In genomic region chr2:229768235-229768634, GRCh38 we compare ENCODE assay signal across 29 cellular contexts. TPM values are rescaled to one million over a fixed set of nuclear protein-coding genes. Genes with fewer than 3 reads are reported as not detected.
"Had no signal": no experiment of that assay in that cellular context is flagged by ENCODE, and none has a peak within 500 bp of the region (broad histone marks: within the 10 kb centered on the region; RNA-seq: fewer than 3 reads in every experiment).

No MANE protein-coding gene starts in this region.

- H3K9me3 Mint-ChIP-seq: activated B cell treated with CpG ODN at 0.5 μM for 24 hours; activated CD4-positive, alpha-beta T cell treated with anti-CD3 and anti-CD28 coated beads, Interleukin-2, amount 10 ng/mL, durations not matched to agents 24 days and 14 days; activated naive CD4-positive, alpha-beta T cell treated with anti-CD3 and anti-CD28 coated beads, Interleukin-2, amount 10 ng/mL, durations not matched to agents 7 days and 5 days; activated naive CD8-positive, alpha-beta T cell treated with anti-CD3 and anti-CD28 coated beads for 36 hours; activated T-cell treated with anti-CD3 and anti-CD28 coated beads, Interleukin-2, amount 50 U/mL, for 4 hours; activated T-helper 17 cell treated with anti-CD3 and anti-CD28 coated beads, Interleukin-2, amount 50 U/mL, for 72 hours; central memory CD8-positive, alpha-beta T cell; T-cell had no signal

- DNase-seq: activated B cell treated with CpG ODN at 0.5 μM for 24 hours; activated CD4-positive, alpha-beta T cell treated with anti-CD3 and anti-CD28 coated beads for 1 hour; activated CD4-positive, alpha-beta T cell treated with anti-CD3 and anti-CD28 coated beads, Interleukin-2, amount 10 ng/mL, durations not matched to agents 24 days and 14 days; activated CD4-positive, alpha-beta T cell treated with anti-CD3 and anti-CD28 coated beads, Interleukin-2, amount 50 U/mL, for 48 hours; activated CD8-positive, alpha-beta memory T cell treated with anti-CD3 and anti-CD28 coated beads, Interleukin-2, amount 10 ng/mL, durations not matched to agents 7 days and 5 days; activated gamma-delta T cell treated with Interleukin-2 at 50 U/mL for 16 hours; activated naive CD4-positive, alpha-beta T cell treated with anti-CD3 and anti-CD28 coated beads, Interleukin-2, amount 10 ng/mL, durations not matched to agents 7 days and 5 days; activated naive CD8-positive, alpha-beta T cell treated with anti-CD3 and anti-CD28 coated beads for 36 hours; activated T-cell treated with anti-CD3 and anti-CD28 coated beads, Interleukin-2, amount 50 U/mL, for 4 hours; anterior cingulate cortex; Kasumi-1; KBM-7; NCI-H1092 treated with DMSO at 0.1 percent for 48 hours; NCI-H1417 treated with DMSO at 0.1 percent for 48 hours; NCI-H1694; NCI-H2029; NCI-H2107; NCI-H510A treated with DMSO at 0.1 percent for 48 hours; NCI-H69; NK-92 treated with Interleukin-12 subunit alpha and Interleukin-12 subunit beta, amount 100 ng/mL, for 24 hours; OCI-M1; RPMI8226; T-cell; T-helper 2 cell; T1000 had no signal

- H3K4me1 ChIP-seq: breast epithelium had no signal

- H3K27me3 Mint-ChIP-seq: activated B cell treated with CpG ODN at 0.5 μM for 24 hours; activated CD4-positive, alpha-beta T cell treated with anti-CD3 and anti-CD28 coated beads, Interleukin-2, amount 10 ng/mL, durations not matched to agents 24 days and 14 days; activated CD8-positive, alpha-beta memory T cell treated with anti-CD3 and anti-CD28 coated beads, Interleukin-2, amount 10 ng/mL, durations not matched to agents 7 days and 5 days; activated naive CD4-positive, alpha-beta T cell treated with anti-CD3 and anti-CD28 coated beads, Interleukin-2, amount 10 ng/mL, durations not matched to agents 7 days and 5 days; activated naive CD8-positive, alpha-beta T cell treated with anti-CD3 and anti-CD28 coated beads for 36 hours; activated T-helper 17 cell treated with anti-CD3 and anti-CD28 coated beads, Interleukin-2, amount 50 U/mL, for 72 hours; central memory CD8-positive, alpha-beta T cell; T-cell had no signal

- H3K27me3 ChIP-seq: breast epithelium had no signal

- H3K9me3 ChIP-seq: breast epithelium had no signal

- H3K4me3 ChIP-seq: breast epithelium, SK-N-MC had no signal

- H3K4me1 Mint-ChIP-seq: activated B cell treated with CpG ODN at 0.5 μM for 24 hours; activated CD4-positive, alpha-beta T cell treated with anti-CD3 and anti-CD28 coated beads, Interleukin-2, amount 10 ng/mL, durations not matched to agents 24 days and 14 days; activated CD8-positive, alpha-beta memory T cell treated with anti-CD3 and anti-CD28 coated beads, Interleukin-2, amount 10 ng/mL, durations not matched to agents 7 days and 5 days; activated naive CD4-positive, alpha-beta T cell treated with anti-CD3 and anti-CD28 coated beads, Interleukin-2, amount 10 ng/mL, durations not matched to agents 7 days and 5 days; activated naive CD8-positive, alpha-beta T cell treated with anti-CD3 and anti-CD28 coated beads for 36 hours; activated T-helper 17 cell treated with anti-CD3 and anti-CD28 coated beads, Interleukin-2, amount 50 U/mL, for 72 hours; central memory CD8-positive, alpha-beta T cell; T-cell had no signal

- H3K4me3 Mint-ChIP-seq: activated B cell treated with CpG ODN at 0.5 μM for 24 hours; activated CD4-positive, alpha-beta T cell treated with anti-CD3 and anti-CD28 coated beads, Interleukin-2, amount 10 ng/mL, durations not matched to agents 24 days and 14 days; activated CD8-positive, alpha-beta memory T cell treated with anti-CD3 and anti-CD28 coated beads, Interleukin-2, amount 10 ng/mL, durations not matched to agents 7 days and 5 days; activated naive CD4-positive, alpha-beta T cell treated with anti-CD3 and anti-CD28 coated beads, Interleukin-2, amount 10 ng/mL, durations not matched to agents 7 days and 5 days; activated naive CD8-positive, alpha-beta T cell treated with anti-CD3 and anti-CD28 coated beads for 36 hours; activated T-cell treated with anti-CD3 and anti-CD28 coated beads, Interleukin-2, amount 50 U/mL, for 4 hours; activated T-helper 17 cell treated with anti-CD3 and anti-CD28 coated beads, Interleukin-2, amount 50 U/mL, for 72 hours; central memory CD8-positive, alpha-beta T cell; T-cell had no signal

- H3K27ac Mint-ChIP-seq: activated B cell treated with CpG ODN at 0.5 μM for 24 hours; activated CD4-positive, alpha-beta T cell treated with anti-CD3 and anti-CD28 coated beads, Interleukin-2, amount 10 ng/mL, durations not matched to agents 24 days and 14 days; activated CD8-positive, alpha-beta memory T cell treated with anti-CD3 and anti-CD28 coated beads, Interleukin-2, amount 10 ng/mL, durations not matched to agents 7 days and 5 days; activated naive CD4-positive, alpha-beta T cell treated with anti-CD3 and anti-CD28 coated beads, Interleukin-2, amount 10 ng/mL, durations not matched to agents 7 days and 5 days; activated naive CD8-positive, alpha-beta T cell treated with anti-CD3 and anti-CD28 coated beads for 36 hours; activated T-helper 17 cell treated with anti-CD3 and anti-CD28 coated beads, Interleukin-2, amount 50 U/mL, for 72 hours; T-cell had no signal

- H3K27ac ChIP-seq: breast epithelium, SK-N-MC had no signal

- H3K36me3 ChIP-seq: breast epithelium had no signal

RNA-seq across cellular contexts. Expression of gene DNER, which starts 53.9 kb away (rescaled TPM):
- total RNA-seq: activated B cell treated with CpG ODN at 0.5 μM for 24 hours; activated CD4-positive, alpha-beta T cell treated with anti-CD3 and anti-CD28 coated beads, Interleukin-2, amount 10 ng/mL, durations not matched to agents 24 days and 14 days; activated CD8-positive, alpha-beta memory T cell treated with anti-CD3 and anti-CD28 coated beads, Interleukin-2, amount 10 ng/mL, durations not matched to agents 7 days and 5 days; activated naive CD8-positive, alpha-beta T cell treated with anti-CD3 and anti-CD28 coated beads for 36 hours; activated T-cell treated with anti-CD3 and anti-CD28 coated beads, Interleukin-2, amount 50 U/mL, for 4 hours; activated T-helper 17 cell treated with anti-CD3 and anti-CD28 coated beads, Interleukin-2, amount 50 U/mL, for 72 hours had no signal
